Comparison of ENCODE assay signal across 21 cellular contexts in the genomic region with DNA sequence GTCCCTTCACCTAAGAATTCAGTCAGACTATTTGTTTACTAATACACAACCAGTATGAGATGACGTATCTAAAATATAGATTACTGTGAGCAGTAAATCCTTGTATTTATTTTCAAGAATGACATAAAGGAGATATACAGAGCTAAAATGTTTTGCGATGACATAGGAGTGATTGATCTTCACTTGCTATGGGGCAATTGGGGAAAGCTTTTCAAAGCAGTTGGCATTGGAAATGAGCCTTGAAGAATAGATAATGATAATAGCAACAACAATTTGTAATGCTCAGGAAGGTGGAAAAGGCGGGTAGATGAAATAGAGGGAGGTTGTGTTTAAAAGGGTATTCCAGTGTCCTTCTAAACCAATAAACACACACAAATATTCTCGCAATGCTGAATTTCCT.
"Had no signal": no experiment of that assay in that cellular context is flagged by ENCODE, and none has a peak within 500 bp of the region (broad histone marks: within the 10 kb centered on the region; RNA-seq: fewer than 3 reads in every experiment).

No MANE protein-coding gene starts in this region.

- DNase-seq: cerebellar nuclear complex; colonic mucosa; cortex of kidney; effector CD4-positive, alpha-beta T cell; effector memory CD4-positive, alpha-beta T cell; foreskin keratinocyte; head of caudate nucleus; heart right ventricle; hippocampal formation; immature natural killer cell; kidney; left cardiac atrium; left ventricle myocardium superior; lower lobe of right lung; mesenchymal stem cell; mucosa of descending colon had no signal

- H3K4me3 Mint-ChIP-seq: dendritic cell treated with granulocyte-macrophage colony-stimulating factor and Interleukin-4, amounts not matched to agents 40 ng/mL and 50 ng/mL, for 4 days; immature natural killer cell; mesothelial cell of epicardium had no signal

- H3K9me3 ChIP-seq: colonic mucosa, esophagus muscularis mucosa, gastroesophageal sphincter, heart right ventricle, left lung, lower lobe of right lung, mucosa of descending colon had no signal

- H3K36me3 Mint-ChIP-seq: mesothelial cell of epicardium had no signal

- H3K27me3 ChIP-seq: colonic mucosa, esophagus muscularis mucosa, foreskin keratinocyte, gastroesophageal sphincter, heart right ventricle, left lung had no signal

- H3K36me3 ChIP-seq: colonic mucosa, esophagus muscularis mucosa, gastroesophageal sphincter, heart right ventricle, left lung, lower lobe of right lung had no signal

- H3K27me3 Mint-ChIP-seq: dendritic cell treated with granulocyte-macrophage colony-stimulating factor and Interleukin-4, amounts not matched to agents 40 ng/mL and 50 ng/mL, for 4 days had no signal

- H3K4me1 ChIP-seq: colonic mucosa, esophagus muscularis mucosa, foreskin keratinocyte, gastroesophageal sphincter, heart right ventricle, left lung, lower lobe of right lung had no signal

- H3K9me3 Mint-ChIP-seq: dendritic cell treated with granulocyte-macrophage colony-stimulating factor and Interleukin-4, amounts not matched to agents 40 ng/mL and 50 ng/mL, for 4 days; mesothelial cell of epicardium had no signal

- H3K4me3 ChIP-seq: colonic mucosa, esophagus muscularis mucosa, gastroesophageal sphincter, heart right ventricle, left lung, lower lobe of right lung, mucosa of descending colon had no signal

- H3K27ac Mint-ChIP-seq: dendritic cell treated with granulocyte-macrophage colony-stimulating factor and Interleukin-4, amounts not matched to agents 40 ng/mL and 50 ng/mL, for 4 days; immature natural killer cell; mesothelial cell of epicardium had no signal

- H3K4me1 Mint-ChIP-seq: immature natural killer cell, mesothelial cell of epicardium had no signal

- H3K27ac ChIP-seq: colonic mucosa, esophagus muscularis mucosa, foreskin keratinocyte, gastroesophageal sphincter, heart right ventricle, left lung, lower lobe of right lung had no signal
